11 cellular contexts compared by ENCODE assay signal in the genomic region with DNA sequence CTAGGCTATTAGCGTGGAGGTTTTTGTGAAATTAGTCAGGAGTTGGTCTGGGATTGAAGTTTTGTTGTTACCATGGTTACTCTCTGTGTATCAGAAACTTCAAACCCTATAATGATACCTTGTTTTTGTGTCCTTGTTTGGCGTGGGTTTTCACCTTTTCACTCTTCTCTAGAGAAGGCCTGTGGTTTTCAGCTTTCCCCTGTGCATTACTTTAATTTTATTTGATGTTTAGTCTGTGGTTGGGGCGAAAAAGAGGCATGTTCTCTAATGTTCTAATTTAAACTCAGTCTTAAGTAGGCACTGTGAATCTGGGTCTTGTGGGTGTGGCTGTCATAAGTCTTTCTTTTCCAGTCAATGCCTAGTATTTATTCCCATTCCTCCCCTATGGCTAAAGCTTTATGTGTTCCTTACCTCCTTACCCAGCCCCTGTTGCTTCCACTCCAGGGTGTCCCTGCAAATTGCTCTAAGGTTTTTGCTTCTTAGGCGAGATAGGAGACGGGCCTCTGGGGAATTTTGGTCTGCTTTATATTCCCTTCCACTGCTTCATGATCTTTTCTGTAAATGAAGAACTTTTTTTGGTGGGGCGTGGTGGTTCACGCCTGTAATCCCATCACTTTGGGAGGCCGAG.
A peak's percentile ranks its signal among the peaks of the same experiment; 100 is the strongest.
DNase-seq lines count a peak whose midpoint lies in the region; ATAC-seq and TF ChIP-seq lines count a peak whose summit lies in the region.
"Had no signal": no experiment of that assay in that cellular context is flagged by ENCODE, and none has a peak within 500 bp of the region (broad histone marks: within the 10 kb centered on the region; RNA-seq: fewer than 3 reads in every experiment).

No MANE protein-coding gene starts in this region.

- H3K4me3 Mint-ChIP-seq in naive thymus-derived CD8-positive, alpha-beta T cell = peak overlapping the region in 9 of 10 donors; percentile 37 to 76 (median 51)

- no peak overlapping the region for H3K9ac ChIP-seq in SK-N-MC (ENCODE audit: insufficient read length)

- no peaks in the 10 kb centered on the region for H3K27me3 Mint-ChIP-seq in naive thymus-derived CD8-positive, alpha-beta T cell

- CTCF ChIA-PET in RWPE1 (lab: Yijun Ruan, JAX) = no interaction called here

- H3K36me3 ChIP-seq in SK-N-MC (ENCODE audit: insufficient read depth, low read length) = peaks cover 31% of the 10 kb centered on the region

- no peaks in the 10 kb centered on the region for H3K9me3 Mint-ChIP-seq in naive thymus-derived CD8-positive, alpha-beta T cell

- peaks cover 0 to 12% (median 4%) of the 10 kb centered on the region in 3 donors for H3K36me3 Mint-ChIP-seq in naive thymus-derived CD8-positive, alpha-beta T cell

- DNase-seq in NCI-H146 (lab: John Stamatoyannopoulos, UW) (peak; percentile 0), NCI-H146 treated with DMSO at 0.1 percent for 48 hours (lab: John Stamatoyannopoulos, UW; ENCODE audit: unreplicated experiment) (no peak), SK-N-MC (ENCODE audit: low read depth, low spot score) (peak; percentile 22), RWPE1 (ENCODE audit: low spot score) (no peak), GM03348 (ENCODE audit: low spot score) (no peak)
- DNase-seq in naive thymus-derived CD8-positive, alpha-beta T cell = peak in 8 of 10 donors; percentile 23 to 84 (median 61)
- DNase-seq: cerebellar nuclear complex had no signal

- ATAC-seq in HG02610 (IDR thresholded peaks at IDR 0.05; ENCODE audit: unreplicated experiment) (peak; percentile 91), GM21447 (IDR thresholded peaks at IDR 0.05; ENCODE audit: unreplicated experiment) (no peak)
- peak; percentile 87 to 91 for ATAC-seq in naive thymus-derived CD8-positive, alpha-beta T cell
- ATAC-seq: HCT116 had no signal

- peaks cover 3 to 66% (median 33%) of the 10 kb centered on the region in 4 donors for H3K4me1 Mint-ChIP-seq in naive thymus-derived CD8-positive, alpha-beta T cell

- H3K4me3 ChIP-seq in SK-N-MC = no peak overlapping the region

- POLR2A ChIA-PET in naive thymus-derived CD8-positive, alpha-beta T cell (lab: Charles Lee) = no interaction called here
- POLR2A ChIA-PET in RWPE1 (lab: Yijun Ruan, JAX; ENCODE audit: low non-redundant PET) = no interaction called here

- no peak for TF ChIP-seq CTCF in RWPE1 (conservative IDR thresholded peaks at IDR 0.05; ENCODE audit: low read depth)

- H3K9me3 ChIP-seq in SK-N-MC (ENCODE audit: low read depth, low read length) = no peaks in the 10 kb centered on the region

- no peak overlapping the region for H3K27ac ChIP-seq in SK-N-MC
- H3K27ac ChIP-seq in RWPE1 = no peak overlapping the region
- H3K27ac ChIP-seq: 22Rv1 had no signal

- peak overlapping the region; percentile 87 to 97 (median 90) for H3K27ac Mint-ChIP-seq in naive thymus-derived CD8-positive, alpha-beta T cell

Comparison
In these comparisons a context has a peak if more than half of its experiments do, and no peak if none do; other contexts are left out.
1. DNase-seq: peak in NCI-H146 (single experiment), SK-N-MC (single experiment) and naive thymus-derived CD8-positive, alpha-beta T cell (8 of 10); none in NCI-H146 treated with DMSO at 0.1 percent for 48 hours (single experiment), RWPE1 (single experiment) and GM03348 (single experiment).